In the genomic region with DNA sequence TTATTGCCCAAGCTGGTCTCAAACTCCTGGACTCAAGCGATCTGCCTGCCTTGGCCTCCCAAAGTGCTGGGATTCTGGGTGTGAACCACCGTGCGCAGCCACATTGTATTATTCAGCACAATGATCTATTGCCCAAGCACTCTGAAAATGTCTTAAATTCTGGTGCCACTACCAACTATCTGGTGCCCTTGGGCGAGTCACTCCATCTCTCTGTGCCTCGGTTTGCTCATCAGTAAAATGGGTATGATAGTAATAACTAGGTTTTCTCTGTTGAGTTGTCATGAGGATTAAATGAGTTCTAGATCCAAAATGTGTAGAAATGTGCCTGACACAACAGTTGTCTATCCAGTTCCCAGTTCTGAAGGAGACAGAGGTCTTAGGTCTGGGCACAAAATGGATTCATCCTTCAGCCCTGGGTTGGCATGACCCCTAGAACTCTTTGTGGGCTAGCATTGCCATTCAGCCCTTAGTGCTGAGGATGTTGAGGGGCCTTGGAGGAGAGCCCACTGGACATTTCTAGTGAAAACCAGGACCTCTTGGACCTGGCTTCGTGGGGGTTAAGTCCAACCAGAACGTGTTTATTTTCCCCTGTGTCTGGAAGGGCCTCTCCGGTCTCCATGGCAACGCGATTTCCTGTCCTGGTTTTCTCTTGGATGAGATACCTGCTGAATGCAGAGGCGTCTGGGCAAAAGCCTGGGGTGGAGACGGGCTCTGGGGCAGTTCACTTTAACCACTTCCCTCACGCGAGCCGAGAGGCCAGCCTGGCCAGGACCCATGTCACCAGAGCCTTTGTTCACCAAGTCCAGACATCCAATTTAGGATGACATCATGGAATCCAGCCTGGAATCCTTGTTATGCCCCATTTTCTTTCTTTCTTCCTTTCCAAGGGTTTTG, we compare ENCODE assay signal across 1 cellular context.
TF ChIP-seq lines count a peak whose summit lies in the region.

No MANE protein-coding gene starts in this region.

TF ChIP-seq in H1, 55 proteins besides CTCF, POLR2A, EP300 and RAD21:
- TF ChIP-seq KDM1A (IDR thresholded peaks at IDR 0.05; ENCODE audit: borderline replicate concordance, low read length) (peak; percentile 89), HDAC2 (IDR thresholded peaks at IDR 0.05; ENCODE audit: borderline replicate concordance in 1 of 2, low read depth in 2 of 2, low read length in 2 of 2) (0 out of 4 replicates have a peak, but pooled peaks of 1 of the 2 experiments have one; percentile 60), RFX5 (IDR thresholded peaks at IDR 0.05; ENCODE audit: borderline replicate concordance, low read depth, low read length) (no peak)
